1 cellular context compared by ENCODE assay signal in genomic region chr11:69055598-69056516, GRCh38.
TF ChIP-seq lines count a peak whose summit lies in the region.

No MANE protein-coding gene starts in this region.

TF ChIP-seq in GM23338, 12 proteins besides CTCF, POLR2A, EP300 and RAD21 (continued from another document):
- TF ChIP-seq REST (IDR thresholded peaks at IDR 0.05; ENCODE audit: unreplicated experiment): no peak
